12 cellular contexts compared by ENCODE assay signal in the genomic region with DNA sequence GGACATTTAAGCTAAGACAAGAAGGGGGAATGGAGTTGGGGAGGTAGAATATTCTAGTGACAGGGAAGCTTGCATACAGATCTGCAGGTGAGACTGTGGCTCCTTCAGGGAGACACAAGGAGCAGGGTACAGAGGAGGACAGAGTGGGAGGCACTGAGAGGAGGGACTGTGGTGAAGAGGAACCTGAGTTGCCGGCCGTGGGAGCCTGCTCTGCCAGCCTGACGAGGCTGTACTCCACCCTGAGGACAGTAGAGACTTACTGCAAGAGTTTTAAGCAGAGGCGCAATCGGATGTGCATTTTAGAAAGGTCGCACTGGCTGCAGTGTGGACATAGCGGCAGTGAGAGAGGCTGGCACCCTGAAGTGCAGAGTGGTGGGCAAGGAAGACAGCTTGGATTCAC.
DNase-seq lines count a peak whose midpoint lies in the region; ATAC-seq and TF ChIP-seq lines count a peak whose summit lies in the region.
"Had no signal": no experiment of that assay in that cellular context is flagged by ENCODE, and none has a peak within 500 bp of the region (broad histone marks: within the 10 kb centered on the region; RNA-seq: fewer than 3 reads in every experiment).

No MANE protein-coding gene starts in this region.

- intact Hi-C loops in breast epithelium (cut with DNase I; ENCODE audit: low total_unique reads) (no loop called here), mammary epithelial cell (cut with micrococcal nuclease) (no loop called here), upper lobe of right lung (cut with DNase I) (no loop called here), right lobe of liver (cut with DNase I) (no loop called here)
- intact Hi-C loops in CD4-positive, alpha-beta T cell (cut with DNase I, micrococcal nuclease), result no loop called here

- H3K4me1 ChIP-seq in breast epithelium (no peaks in the 10 kb centered on the region), mammary epithelial cell (ENCODE audit: insufficient read depth, low read length) (no peaks in the 10 kb centered on the region), smooth muscle cell (ENCODE audit: low read depth) (no peaks in the 10 kb centered on the region), upper lobe of right lung (peaks cover 3% of the 10 kb centered on the region), right lobe of liver (no peaks in the 10 kb centered on the region)

- POLR2A ChIA-PET in CD4-positive, alpha-beta T cell (lab: Charles Lee), result no interaction called here

- dilution Hi-C loops in mammary epithelial cell (cut with HindIII; ENCODE audit: low sequenced_read_pairs), result no loop called here

- WGBS in mammary epithelial cell (ENCODE audit: low coverage, missing lambda C conversion rate), result 79% methylated on average over 7 of the region's 7 CpGs
- WGBS in smooth muscle cell (ENCODE audit: low lambda C conversion rate), result 97% methylated on average over 7 of the region's 7 CpGs
- WGBS in right lobe of liver (ENCODE audit: insufficient coverage, low coverage, low lambda C conversion rate, missing lambda C conversion rate), result 73% methylated on average over 7 of the region's 7 CpGs

- H3K9me3 Mint-ChIP-seq in CD4-positive, alpha-beta T cell, result no peaks in the 10 kb centered on the region
- H3K9me3 Mint-ChIP-seq: CD14-positive monocyte, HFFc6 had no signal

- no peaks in the 10 kb centered on the region for H3K36me3 Mint-ChIP-seq in CD4-positive, alpha-beta T cell (ENCODE audit: low read depth)
- H3K36me3 Mint-ChIP-seq: CD14-positive monocyte had no signal

- H3K4me3 Mint-ChIP-seq in CD4-positive, alpha-beta T cell, result no peak overlapping the region
- H3K4me3 Mint-ChIP-seq: CD14-positive monocyte, HFFc6 had no signal

- ATAC-seq in upper lobe of right lung (peak; percentile 78), right lobe of liver (no peak)
- no peak for ATAC-seq in CD4-positive, alpha-beta T cell (ENCODE audit: poor library complexity)

- H2AFZ ChIP-seq in mammary epithelial cell (ENCODE audit: low read depth, low read length) (no peak overlapping the region), smooth muscle cell (ENCODE audit: low read depth) (no peak overlapping the region)

- H3K27me3 ChIP-seq in breast epithelium, result no peaks in the 10 kb centered on the region
- no peaks in the 10 kb centered on the region for H3K27me3 ChIP-seq in mammary epithelial cell (ENCODE audit: insufficient read depth, low read length)
- H3K27me3 ChIP-seq in smooth muscle cell (ENCODE audit: low read depth), result no peaks in the 10 kb centered on the region
- no peaks in the 10 kb centered on the region for H3K27me3 ChIP-seq in upper lobe of right lung
- no peaks in the 10 kb centered on the region for H3K27me3 ChIP-seq in right lobe of liver
- no peaks in the 10 kb centered on the region for H3K27me3 ChIP-seq in CD4-positive, alpha-beta T cell (ENCODE audit: control insufficient read depth, insufficient read depth, low read length)

- H3K4me2 ChIP-seq in mammary epithelial cell (ENCODE audit: insufficient read depth, low read depth, low read length) (no peak overlapping the region), smooth muscle cell (no peak overlapping the region)

- H3K9me3 ChIP-seq in breast epithelium (no peaks in the 10 kb centered on the region), mammary epithelial cell (replicated peaks; ENCODE audit: insufficient read depth, low read length) (no peaks in the 10 kb centered on the region), smooth muscle cell (replicated peaks; ENCODE audit: low read depth) (no peaks in the 10 kb centered on the region), upper lobe of right lung (no peaks in the 10 kb centered on the region), right lobe of liver (no peaks in the 10 kb centered on the region)
- no peaks in the 10 kb centered on the region for H3K9me3 ChIP-seq in CD4-positive, alpha-beta T cell (ENCODE audit: control insufficient read depth, low read length)

- no TSS peak for BruUV-seq in mammary epithelial cell (replicated peaks; lab: Mats Ljungman, UMichigan)

- no peaks in the 10 kb centered on the region for H3K4me1 Mint-ChIP-seq in CD4-positive, alpha-beta T cell (ENCODE audit: low read depth)

- H3K9ac ChIP-seq in mammary epithelial cell (ENCODE audit: insufficient read depth, low read length) (no peak overlapping the region), smooth muscle cell (ENCODE audit: low read depth) (no peak overlapping the region)

- no peak for TF ChIP-seq CTCF in breast epithelium (IDR thresholded peaks at IDR 0.05)
- no peak for TF ChIP-seq CTCF in mammary epithelial cell (conservative IDR thresholded peaks at IDR 0.05 in 1 of 2, IDR thresholded peaks at IDR 0.05 in 1 of 2; ENCODE audit: extremely low read depth in 1 of 2, insufficient read depth in 1 of 2, low read depth in 1 of 2, low read length in 2 of 2)
- TF ChIP-seq CTCF in smooth muscle cell (IDR thresholded peaks at IDR 0.05; ENCODE audit: borderline replicate concordance, insufficient read depth, poor library complexity, severe bottlenecking), result no peak
- no peak for TF ChIP-seq CTCF in upper lobe of right lung (IDR thresholded peaks at IDR 0.05)
- no peak for TF ChIP-seq CTCF in right lobe of liver (IDR thresholded peaks at IDR 0.05)
- no peak for TF ChIP-seq CTCF in CD4-positive, alpha-beta T cell (IDR thresholded peaks at IDR 0.05)

- TF ChIP-seq POLR2A in breast epithelium (IDR thresholded peaks at IDR 0.05), result no peak
- TF ChIP-seq POLR2A in right lobe of liver (IDR thresholded peaks at IDR 0.05), result no peak

- CTCF ChIA-PET in mammary epithelial cell (lab: Charles Lee; ENCODE audit: low non-redundant PET), result no interaction called here
- CTCF ChIA-PET in CD4-positive, alpha-beta T cell (lab: Charles Lee), result no interaction called here

- no peak overlapping the region for H3K4me3 ChIP-seq in breast epithelium
- H3K4me3 ChIP-seq in mammary epithelial cell (replicated peaks in 1 of 3; ENCODE audit: insufficient read depth in 1 of 3, low read depth in 2 of 3, low read length in 3 of 3), result no peak overlapping the region
- H3K4me3 ChIP-seq in smooth muscle cell, result no peak overlapping the region
- no peak overlapping the region for H3K4me3 ChIP-seq in upper lobe of right lung
- no peak overlapping the region for H3K4me3 ChIP-seq in right lobe of liver

- H3K79me2 ChIP-seq in mammary epithelial cell (ENCODE audit: insufficient read depth, low read length) (no peaks in the 10 kb centered on the region), smooth muscle cell (ENCODE audit: low read depth) (no peaks in the 10 kb centered on the region)

- H4K20me1 ChIP-seq in mammary epithelial cell (ENCODE audit: insufficient read depth, low read length), result no peaks in the 10 kb centered on the region
- no peaks in the 10 kb centered on the region for H4K20me1 ChIP-seq in smooth muscle cell (ENCODE audit: low read depth)

- H3K27ac Mint-ChIP-seq in CD4-positive, alpha-beta T cell, result no peak overlapping the region
- H3K27ac Mint-ChIP-seq: CD14-positive monocyte, HFFc6 had no signal

- H3F3A ChIP-seq in smooth muscle cell (ENCODE audit: low read depth), result peaks cover 13% of the 10 kb centered on the region

- in situ Hi-C loops in mammary epithelial cell (cut with MboI; ENCODE audit: low sequenced_read_pairs in 2 of 2), result no loop called here

- peak overlapping the region; percentile 34 to 76 for H3K27ac ChIP-seq in breast epithelium
- no peak overlapping the region for H3K27ac ChIP-seq in mammary epithelial cell (ENCODE audit: insufficient read depth, low read depth, low read length)
- peak overlapping the region; percentile 96 for H3K27ac ChIP-seq in smooth muscle cell (ENCODE audit: low read depth)
- no peak overlapping the region for H3K27ac ChIP-seq in upper lobe of right lung
- H3K27ac ChIP-seq in right lobe of liver, result no peak overlapping the region
- H3K27ac ChIP-seq in CD4-positive, alpha-beta T cell (ENCODE audit: low read depth, low read length), result no peak overlapping the region
- H3K27ac ChIP-seq: 22Rv1 had no signal

- peaks cover 4% of the 10 kb centered on the region for H3K27me3 Mint-ChIP-seq in CD4-positive, alpha-beta T cell

- no peak for DNase-seq in breast epithelium (ENCODE audit: low spot score in 2 of 2)
- DNase-seq in mammary epithelial cell, result no peak
- DNase-seq in smooth muscle cell (lab: John Stamatoyannopoulos, UW; ENCODE audit: unreplicated experiment), result no peak
- no peak for DNase-seq in upper lobe of right lung
- no peak for DNase-seq in ureter (ENCODE audit: low spot score)
- DNase-seq in right lobe of liver, result no peak
- DNase-seq in CD4-positive, alpha-beta T cell, result no peak
- DNase-seq: DMS53, HCEC 1CT, HFFc6 had no signal

- H3K36me3 ChIP-seq in breast epithelium (no peaks in the 10 kb centered on the region), mammary epithelial cell (ENCODE audit: insufficient read depth, low read length) (no peaks in the 10 kb centered on the region), smooth muscle cell (ENCODE audit: low read depth) (peaks cover 16% of the 10 kb centered on the region), upper lobe of right lung (no peaks in the 10 kb centered on the region), right lobe of liver (no peaks in the 10 kb centered on the region)

Comparison
In these comparisons a context has a peak if more than half of its experiments do, and no peak if none do; other contexts are left out.
1. H3K27ac ChIP-seq: peak in breast epithelium (2 of 2) and smooth muscle cell (single experiment); none in mammary epithelial cell (single experiment), upper lobe of right lung (single experiment), right lobe of liver (0 of 3) and CD4-positive, alpha-beta T cell (single experiment).